In genomic region chr21:33069994-33070811, GRCh38 we compare ENCODE assay signal across 7 cellular contexts.
DNase-seq lines count a peak whose midpoint lies in the region; ATAC-seq and TF ChIP-seq lines count a peak whose summit lies in the region.

TSS of gene OLIG1 (plus strand) at chr21:33070141. CDS start at chr21:33070247, 106 bp downstream.

- H3K27me3 ChIP-seq in neutrophil = peaks cover 35% of the 10 kb centered on the region

- peak; percentile 7 for TF ChIP-seq CTCF in neutrophil (IDR thresholded peaks at IDR 0.05)

- H3K27ac ChIP-seq in neutrophil = peak within 1 kb of the TSS; percentile 84

- peak within 1 kb of the TSS; percentile 77 to 96 for H3K4me3 ChIP-seq in neutrophil (ENCODE audit: low read depth in 1 of 2, low read length in 1 of 2)

- no peaks in the 10 kb centered on the region for H3K36me3 ChIP-seq in neutrophil

- H3K4me1 ChIP-seq in neutrophil (ENCODE audit: control insufficient read depth in 1 of 2, insufficient read depth in 1 of 2, low read depth in 1 of 2, low read length in 1 of 2) = peaks cover 59 to 65% of the 10 kb centered on the region in 2 experiments

- no peaks in the 10 kb centered on the region for H3K9me3 ChIP-seq in neutrophil

- peak; percentile 43 for DNase-seq in NCI-H1694 (lab: John Stamatoyannopoulos, UW)
- DNase-seq in activated T-cell treated with anti-CD3 and anti-CD28 coated beads for 4 hours = peak; percentile 2
- peak; percentile 61 for DNase-seq in germinal center (ENCODE audit: low spot score)

- ATAC-seq in GM18517 (IDR thresholded peaks at IDR 0.05; ENCODE audit: unreplicated experiment) = peak; percentile 58
- no peak for ATAC-seq in GM19455 (IDR thresholded peaks at IDR 0.05; ENCODE audit: unreplicated experiment)
- ATAC-seq in GM21619 (IDR thresholded peaks at IDR 0.05; ENCODE audit: unreplicated experiment) = no peak

Comparison
In these comparisons a context has a peak if more than half of its experiments do, and no peak if none do; other contexts are left out.
1. DNase-seq: peak in every context shown above with its lines; median percentile 61 in germinal center; 43 in NCI-H1694; 2 in activated T-cell treated with anti-CD3 and anti-CD28 coated beads for 4 hours.